12 cellular contexts compared by ENCODE assay signal in the genomic region with DNA sequence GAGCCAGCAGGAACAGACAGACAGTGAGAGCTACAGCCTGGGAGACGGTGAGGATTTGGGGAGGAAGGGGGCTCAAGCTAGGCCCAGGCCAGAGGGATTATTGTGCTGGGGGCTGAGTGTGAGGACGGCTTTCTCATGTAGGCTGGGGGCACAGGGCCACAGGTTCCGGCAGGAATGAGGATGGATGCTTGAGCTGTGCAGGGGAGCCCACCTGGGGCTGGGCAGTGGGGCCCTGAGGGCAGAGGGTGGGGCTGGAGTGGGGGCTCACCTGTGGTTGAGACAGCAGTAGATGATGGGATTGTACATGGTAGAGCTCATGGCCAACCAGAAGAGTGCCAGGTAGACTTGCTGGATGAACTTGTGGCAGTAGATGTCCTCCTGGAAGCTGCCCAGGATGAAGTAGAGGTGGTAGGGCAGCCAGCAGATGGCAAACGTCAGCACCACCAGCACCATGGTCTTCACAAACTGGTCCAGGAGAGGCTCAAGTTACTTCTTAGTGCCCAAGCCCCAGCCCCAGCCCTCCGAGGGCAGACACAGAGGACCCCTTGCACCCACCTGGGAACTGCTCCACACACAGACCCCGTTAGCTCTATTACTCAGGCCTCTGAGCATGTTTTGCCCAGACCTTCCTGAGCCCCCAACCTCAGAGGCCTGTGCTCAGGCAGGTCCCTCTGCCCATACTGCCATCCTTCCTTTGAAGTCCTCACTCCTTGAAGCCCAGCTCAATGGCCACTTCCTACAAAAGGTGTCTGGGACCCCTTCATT. TPM values are rescaled to one million over a fixed set of nuclear protein-coding genes. Genes with fewer than 3 reads are reported as not detected.
A peak's percentile ranks its signal among the peaks of the same experiment; 100 is the strongest.
DNase-seq lines count a peak whose midpoint lies in the region; ATAC-seq and TF ChIP-seq lines count a peak whose summit lies in the region.
"Had no signal": no experiment of that assay in that cellular context is flagged by ENCODE, and none has a peak within 500 bp of the region (broad histone marks: within the 10 kb centered on the region; RNA-seq: fewer than 3 reads in every experiment).

No MANE protein-coding gene starts in this region.

- H3K36me3 ChIP-seq in adrenal gland (replicated peaks in 1 of 2) (no peaks in the 10 kb centered on the region), transverse colon (peaks cover 0 to 4% (median 0%) of the 10 kb centered on the region in 4 donors)
- H3K36me3 ChIP-seq: SJCRH30 had no signal

- H3K27me3 ChIP-seq in adrenal gland (no peaks in the 10 kb centered on the region), transverse colon (no peaks in the 10 kb centered on the region)
- H3K27me3 ChIP-seq: SJCRH30 had no signal

- peak overlapping the region; percentile 61 for H3K27ac Mint-ChIP-seq in activated naive CD4-positive, alpha-beta T cell treated with anti-CD3 and anti-CD28 coated beads, Interleukin-2, amount 50 U/mL, for 24 hours
- no peak overlapping the region for H3K27ac Mint-ChIP-seq in activated naive CD4-positive, alpha-beta T cell treated with anti-CD3 and anti-CD28 coated beads for 36 hours
- H3K27ac Mint-ChIP-seq in mesothelial cell of epicardium: peak overlapping the region; percentile 66

- CTCF ChIA-PET in activated naive CD4-positive, alpha-beta T cell treated with anti-CD3 and anti-CD28 coated beads for 36 hours (lab: Charles Lee): interaction anchor here (0.5 to 4.2 kb wide), 18 partner anchors 9 to 498 kb away, joined by 3 to 52 read pairs (median 4); no protein-coding TSS in a partner anchor

- peaks cover 8 to 16% of the 10 kb centered on the region in 2 donors for H3K4me1 ChIP-seq in adrenal gland (replicated peaks in 1 of 2)
- peaks cover 13 to 59% (median 21%) of the 10 kb centered on the region in 4 donors for H3K4me1 ChIP-seq in transverse colon
- H3K4me1 ChIP-seq: SJCRH30 had no signal

- no peak for DNase-seq in activated naive CD4-positive, alpha-beta T cell treated with anti-CD3 and anti-CD28 coated beads for 36 hours
- DNase-seq in adrenal gland (no peak), mesothelial cell of epicardium (ENCODE audit: low spot score in 2 of 2, unreplicated experiment in 2 of 2) (no peak), transverse colon (no peak), GOT3 (lab: John Stamatoyannopoulos, UW) (no peak), UCSD-AML1 (lab: John Stamatoyannopoulos, UW; ENCODE audit: unreplicated experiment) (no peak)
- DNase-seq: SJCRH30 had no signal

- intact Hi-C loops in activated naive CD4-positive, alpha-beta T cell treated with anti-CD3 and anti-CD28 coated beads for 36 hours (cut with micrococcal nuclease): no loop called here
- intact Hi-C loops in adrenal gland (cut with DNase I) (no loop called here), transverse colon (cut with DNase I; ENCODE audit: low total_unique reads) (no loop called here)

- in situ Hi-C loops in transverse colon (cut with MboI; ENCODE audit: low pct_ligation_motif_present in 1 of 4, low pct_unique_long_range_greater_than_20kb in 1 of 4, low sequenced_read_pairs in 3 of 4): loop anchor here in 3 of 4 donors (10.0 to 25.0 kb wide), 2 partner anchors 228 to 230 kb away; a partner anchor contains a TSS

- no peak overlapping the region for H3K4me3 ChIP-seq in adrenal gland
- no peak overlapping the region for H3K4me3 ChIP-seq in transverse colon
- H3K4me3 ChIP-seq: SJCRH30 had no signal

- H3K27ac ChIP-seq in adrenal gland (peak overlapping the region in 3 of 5 donors; percentile 17 to 61 (median 43)), transverse colon (peak overlapping the region; percentile 75 to 93 (median 82))
- H3K27ac ChIP-seq: SJCRH30 had no signal

- TF ChIP-seq EP300 in transverse colon (IDR thresholded peaks at IDR 0.05; ENCODE audit: low read depth): no peak

- 77 to 88% (median 78%) methylated on average over 5 to 6 of the region's 6 CpGs for WGBS in adrenal gland, 4 donors
- 64% methylated on average over 6 of the region's 6 CpGs; no CpG with 5 or more reads in 1 of the 2 donors for WGBS in transverse colon (ENCODE audit: low coverage in 1 of 2), 2 donors

- TF ChIP-seq CTCF in adrenal gland (IDR thresholded peaks at IDR 0.05): no peak
- TF ChIP-seq CTCF in mesothelial cell of epicardium (IDR thresholded peaks at IDR 0.05; ENCODE audit: unreplicated experiment): no peak
- TF ChIP-seq CTCF in transverse colon (IDR thresholded peaks at IDR 0.05): no peak

- peaks cover 17% of the 10 kb centered on the region for H3K4me1 Mint-ChIP-seq in activated naive CD4-positive, alpha-beta T cell treated with anti-CD3 and anti-CD28 coated beads, Interleukin-2, amount 50 U/mL, for 24 hours
- H3K4me1 Mint-ChIP-seq in activated naive CD4-positive, alpha-beta T cell treated with anti-CD3 and anti-CD28 coated beads for 36 hours (ENCODE audit: low read depth): peaks cover 11% of the 10 kb centered on the region
- H3K4me1 Mint-ChIP-seq in mesothelial cell of epicardium: peaks cover 22% of the 10 kb centered on the region

- TF ChIP-seq POLR2A in adrenal gland (IDR thresholded peaks at IDR 0.05): no peak
- no peak for TF ChIP-seq POLR2A in transverse colon (IDR thresholded peaks at IDR 0.05)

- H3K4me3 Mint-ChIP-seq in activated naive CD4-positive, alpha-beta T cell treated with anti-CD3 and anti-CD28 coated beads, Interleukin-2, amount 50 U/mL, for 24 hours: no peak overlapping the region
- no peak overlapping the region for H3K4me3 Mint-ChIP-seq in activated naive CD4-positive, alpha-beta T cell treated with anti-CD3 and anti-CD28 coated beads for 36 hours
- H3K4me3 Mint-ChIP-seq in mesothelial cell of epicardium: no peak overlapping the region

- H3K9me3 ChIP-seq in adrenal gland (replicated peaks in 1 of 3): no peaks in the 10 kb centered on the region
- no peaks in the 10 kb centered on the region for H3K9me3 ChIP-seq in transverse colon
- H3K9me3 ChIP-seq: SJCRH30 had no signal

- H3K27me3 Mint-ChIP-seq in activated naive CD4-positive, alpha-beta T cell treated with anti-CD3 and anti-CD28 coated beads, Interleukin-2, amount 50 U/mL, for 24 hours: no peaks in the 10 kb centered on the region
- H3K27me3 Mint-ChIP-seq in activated naive CD4-positive, alpha-beta T cell treated with anti-CD3 and anti-CD28 coated beads for 36 hours (ENCODE audit: low read depth): no peaks in the 10 kb centered on the region
- no peaks in the 10 kb centered on the region for H3K27me3 Mint-ChIP-seq in mesothelial cell of epicardium (ENCODE audit: low read depth)

- no peaks in the 10 kb centered on the region for H3K9me3 Mint-ChIP-seq in activated naive CD4-positive, alpha-beta T cell treated with anti-CD3 and anti-CD28 coated beads, Interleukin-2, amount 50 U/mL, for 24 hours
- H3K9me3 Mint-ChIP-seq in activated naive CD4-positive, alpha-beta T cell treated with anti-CD3 and anti-CD28 coated beads for 36 hours: no peaks in the 10 kb centered on the region
- H3K9me3 Mint-ChIP-seq in mesothelial cell of epicardium: no peaks in the 10 kb centered on the region

- no peak for ATAC-seq in HG03095 (IDR thresholded peaks at IDR 0.05; ENCODE audit: unreplicated experiment)

- H3K36me3 Mint-ChIP-seq in activated naive CD4-positive, alpha-beta T cell treated with anti-CD3 and anti-CD28 coated beads, Interleukin-2, amount 50 U/mL, for 24 hours: peaks cover 4% of the 10 kb centered on the region
- peaks cover 10% of the 10 kb centered on the region for H3K36me3 Mint-ChIP-seq in activated naive CD4-positive, alpha-beta T cell treated with anti-CD3 and anti-CD28 coated beads for 36 hours (ENCODE audit: low read depth)
- H3K36me3 Mint-ChIP-seq in mesothelial cell of epicardium: peaks cover 14% of the 10 kb centered on the region

RNA-seq across cellular contexts. Expression of a gene that starts 9.7 kb away (rescaled TPM):
- not detected for total RNA-seq in activated naive CD4-positive, alpha-beta T cell treated with anti-CD3 and anti-CD28 coated beads for 36 hours
- total RNA-seq in adrenal gland: under 1 TPM in 6 of 8 donors, not detected in 2; 0.11 to 0.55 (median 0.35) TPM
- polyA plus RNA-seq in adrenal gland: under 1 TPM in 2 of 3 donors, not detected in 1; 0.33 to 0.37 TPM
- total RNA-seq in mesothelial cell of epicardium: not detected in 3 replicates
- 100 to 1,000 TPM in 2 of 4 donors, 10 to 100 TPM in 2; 18.9 to 241 (median 78.9) TPM for total RNA-seq in transverse colon
- total RNA-seq: activated CD8-positive, alpha-beta memory T cell treated with anti-CD3 and anti-CD28 coated beads for 36 hours; H7; progenitor cell of endocrine pancreas had no signal

RNA-seq across cellular contexts. Expression of a gene that starts 44.3 kb away (rescaled TPM):
- 1 to 10 TPM in 1 of 2 experiments, under 1 TPM in 1; 0.72 to 1.1 TPM for total RNA-seq in activated naive CD4-positive, alpha-beta T cell treated with anti-CD3 and anti-CD28 coated beads for 36 hours
- 10 to 100 TPM in 6 of 8 donors, 1 to 10 TPM in 2; 6.9 to 13.6 (median 10.8) TPM for total RNA-seq in adrenal gland
- 10 to 100 TPM in 1 of 3 donors, 1 to 10 TPM in 2; 5.6 to 14.8 (median 8.6) TPM for polyA plus RNA-seq in adrenal gland
- total RNA-seq in mesothelial cell of epicardium: 17.7 to 20.9 TPM (median 19.7 TPM) in 3 replicates
- total RNA-seq in transverse colon: 100 to 1,000 TPM in 3 of 4 donors, 10 to 100 TPM in 1; 97.7 to 152 (median 148) TPM

Comparison
In these comparisons a context has a peak if more than half of its experiments do, and no peak if none do; other contexts are left out.
1. RNA of a gene that starts 9.7 kb away (total RNA-seq): 18.9 to 241 TPM in transverse colon; 0.11 to 0.55 TPM in adrenal gland, not detected in activated naive CD4-positive, alpha-beta T cell treated with anti-CD3 and anti-CD28 coated beads for 36 hours and not detected in mesothelial cell of epicardium; every median in the first group is over 10 times any median in the second.